In genomic region chr22:30289126-30289979, GRCh38 we compare ENCODE assay signal across 8 cellular contexts. TPM values are rescaled to one million over a fixed set of nuclear protein-coding genes. Genes with fewer than 3 reads are reported as not detected.
A peak's percentile ranks its signal among the peaks of the same experiment; 100 is the strongest.
DNase-seq lines count a peak whose midpoint lies in the region; ATAC-seq and TF ChIP-seq lines count a peak whose summit lies in the region.

TSS of gene CASTOR1 (minus strand) at chr22:30289505. CDS start at chr22:30289497, 8 bp downstream.

- H3K9me3 Mint-ChIP-seq in chondrocyte (ENCODE audit: low read depth): no peaks in the 10 kb centered on the region

- H3K27ac Mint-ChIP-seq in chondrocyte (ENCODE audit: unreplicated experiment): peak within 1 kb of the TSS; percentile 95

- H3K36me3 Mint-ChIP-seq in chondrocyte (ENCODE audit: low read depth): peaks cover 21% of the 10 kb centered on the region

- ATAC-seq in GM19035 (IDR thresholded peaks at IDR 0.05; ENCODE audit: unreplicated experiment) (peak; percentile 64), HG03342 (IDR thresholded peaks at IDR 0.05; ENCODE audit: unreplicated experiment) (peak; percentile 51)

- H3K4me1 Mint-ChIP-seq in chondrocyte (ENCODE audit: low read depth): peaks cover 31% of the 10 kb centered on the region

- DNase-seq in AG09319 (ENCODE audit: extremely low read depth, low read depth) (peak; percentile 94), NCI-H460 (ENCODE audit: extremely low read depth, low read depth) (peak; percentile 95), chondrocyte (ENCODE audit: low spot score) (peak; percentile 99), kidney glomerular epithelial cell (lab: John Stamatoyannopoulos, UW) (peak; percentile 96)
- DNase-seq in activated CD4-positive, alpha-beta T cell treated with anti-CD3 and anti-CD28 coated beads for 24 hours (ENCODE audit: low read depth in 2 of 2): peak; percentile 88 to 92
- DNase-seq in stimulated activated CD4-positive, alpha-beta T cell treated with anti-CD3 and anti-CD28 coated beads, Interleukin-15, amount 100 ng/mL, for 48 hours (ENCODE audit: low read depth in 2 of 2): peak; percentile 73 to 85

- H3K27me3 Mint-ChIP-seq in chondrocyte (ENCODE audit: low read depth): no peaks in the 10 kb centered on the region

- H3K4me3 Mint-ChIP-seq in chondrocyte (ENCODE audit: unreplicated experiment): peak within 1 kb of the TSS; percentile 77

- TF ChIP-seq CTCF in AG09319 (IDR thresholded peaks at IDR 0.05; ENCODE audit: low read depth, low read length) (no peak), chondrocyte (IDR thresholded peaks at IDR 0.05) (no peak)

RNA-seq across cellular contexts. Expression of gene CASTOR1, which starts in this region (rescaled TPM):
- 11.1 and 15.8 TPM in 2 replicates for total RNA-seq in NCI-H460 (2014; rRNA removed; shearing (Covaris generic))
- polyA plus RNA-seq in NCI-H460 (2014; cell fraction: nucleus; rRNA removed): 22.8 and 24.5 TPM in 2 replicates
- 12.1 to 18.9 TPM (median 17.0 TPM) in 3 replicates for total RNA-seq in chondrocyte

Comparison
In these comparisons a context has a peak if more than half of its experiments do, and no peak if none do; other contexts are left out.
1. Peak in every context shown above with its lines: DNase-seq and ATAC-seq.